In the genomic region with DNA sequence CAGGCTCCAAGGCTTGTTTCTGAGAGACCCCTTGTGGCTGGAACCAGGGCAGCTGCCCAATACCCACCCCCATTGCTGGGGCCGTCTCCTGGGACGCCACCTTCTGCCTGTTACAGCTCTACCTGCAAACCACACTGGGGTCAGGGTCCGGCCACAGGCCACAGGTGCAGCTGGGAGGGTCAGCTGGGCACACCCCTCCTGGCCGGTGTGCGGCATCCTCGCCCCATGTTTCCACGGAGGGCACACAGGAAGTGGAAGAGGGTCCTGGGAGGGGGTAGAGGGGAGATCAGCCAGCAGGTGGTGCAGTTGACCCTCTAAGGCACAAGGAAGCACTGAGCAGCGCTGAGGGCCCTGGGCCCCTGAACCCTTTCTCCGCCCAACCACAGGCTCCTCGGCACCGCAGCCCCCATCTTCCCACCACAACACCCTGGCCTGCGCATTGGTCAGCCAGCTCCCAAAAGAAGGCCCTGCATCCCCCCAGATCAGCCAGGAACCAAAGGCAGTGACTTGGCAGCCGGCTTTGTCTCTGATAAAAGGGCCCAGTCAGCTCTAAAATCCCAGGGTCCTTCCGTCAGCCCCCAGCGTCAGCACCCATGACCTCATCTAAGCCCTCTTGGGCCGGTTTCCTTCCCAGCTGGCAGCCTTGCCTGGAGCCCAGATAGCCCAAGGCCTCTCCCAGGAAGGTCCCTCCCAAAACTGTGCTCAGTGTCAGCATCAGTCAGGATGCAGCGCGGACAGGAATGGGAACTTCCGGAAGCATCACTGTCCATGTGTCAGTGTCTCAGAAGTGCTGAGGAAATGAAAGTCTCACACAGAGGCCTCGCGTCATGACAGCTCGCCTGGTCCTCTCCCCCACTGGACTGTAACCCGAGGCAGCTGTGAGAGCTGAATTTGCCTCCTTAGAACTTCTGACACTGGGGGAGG, we compare ENCODE assay signal across 9 cellular contexts. TPM values are rescaled to one million over a fixed set of nuclear protein-coding genes. Genes with fewer than 3 reads are reported as not detected.
DNase-seq lines count a peak whose midpoint lies in the region; ATAC-seq and TF ChIP-seq lines count a peak whose summit lies in the region.
"Had no signal": no experiment of that assay in that cellular context is flagged by ENCODE, and none has a peak within 500 bp of the region (broad histone marks: within the 10 kb centered on the region; RNA-seq: fewer than 3 reads in every experiment).

No MANE protein-coding gene starts in this region.

- intact Hi-C loops in dendritic cell treated with granulocyte-macrophage colony-stimulating factor and Interleukin-4, amounts not matched to agents 40 ng/mL and 50 ng/mL, for 4 days (cut with micrococcal nuclease): no loop called here

- no peak for DNase-seq in GM10266 (ENCODE audit: extremely low spot score)
- peak; percentile 87 for DNase-seq in NCI-H82 (lab: John Stamatoyannopoulos, UW)
- peak; percentile 85 for DNase-seq in osteoblast (ENCODE audit: insufficient read length, low spot score, missing footprints)
- DNase-seq in NCI-H2227 (lab: John Stamatoyannopoulos, UW; ENCODE audit: unreplicated experiment): no peak
- DNase-seq in AML-193 (lab: John Stamatoyannopoulos, UW): no peak

- peak; percentile 27 for TF ChIP-seq CTCF in GM10266 (IDR thresholded peaks at IDR 0.05; ENCODE audit: control insufficient read depth, insufficient read depth, low read depth, missing control alignments)
- TF ChIP-seq CTCF in osteoblast (IDR thresholded peaks at IDR 0.05; ENCODE audit: extremely low read depth, low read depth, low read length): no peak

- H3K27ac ChIP-seq in osteoblast (ENCODE audit: low read depth, low read length): no peak overlapping the region

- peaks cover 78% of the 10 kb centered on the region for H3K27me3 Mint-ChIP-seq in dendritic cell treated with granulocyte-macrophage colony-stimulating factor and Interleukin-4, amounts not matched to agents 40 ng/mL and 50 ng/mL, for 4 days

- H3K4me1 ChIP-seq in osteoblast (ENCODE audit: insufficient read depth, low read length): peaks cover 4% of the 10 kb centered on the region

- no peaks in the 10 kb centered on the region for H4K20me1 ChIP-seq in osteoblast (ENCODE audit: insufficient read depth, low read length)

- H3K4me1 Mint-ChIP-seq in dendritic cell treated with granulocyte-macrophage colony-stimulating factor and Interleukin-4, amounts not matched to agents 40 ng/mL and 50 ng/mL, for 4 days (ENCODE audit: low read depth): peaks cover 29% of the 10 kb centered on the region

- H3K27me3 ChIP-seq in osteoblast (ENCODE audit: insufficient read depth, low read length): peaks cover 6% of the 10 kb centered on the region

- no peak overlapping the region for H3K4me2 ChIP-seq in osteoblast (ENCODE audit: insufficient read depth, low read length)

- H3K36me3 ChIP-seq in osteoblast (ENCODE audit: insufficient read depth, low read length): no peaks in the 10 kb centered on the region

- no peak overlapping the region for H2AFZ ChIP-seq in osteoblast (ENCODE audit: low read length)

- H3K79me2 ChIP-seq in osteoblast (ENCODE audit: insufficient read depth, low read length): no peaks in the 10 kb centered on the region

- no peaks in the 10 kb centered on the region for H3K9me3 ChIP-seq in osteoblast (ENCODE audit: low read depth, low read length)

- H3K36me3 Mint-ChIP-seq in dendritic cell treated with granulocyte-macrophage colony-stimulating factor and Interleukin-4, amounts not matched to agents 40 ng/mL and 50 ng/mL, for 4 days (ENCODE audit: low read depth): no peaks in the 10 kb centered on the region

- no peak for ATAC-seq in GM18868 (IDR thresholded peaks at IDR 0.05; ENCODE audit: unreplicated experiment)
- ATAC-seq in HG02763 (IDR thresholded peaks at IDR 0.05; ENCODE audit: unreplicated experiment): no peak

- H3K27ac Mint-ChIP-seq in dendritic cell treated with granulocyte-macrophage colony-stimulating factor and Interleukin-4, amounts not matched to agents 40 ng/mL and 50 ng/mL, for 4 days: peak overlapping the region; percentile 59

- H3K9me3 Mint-ChIP-seq in dendritic cell treated with granulocyte-macrophage colony-stimulating factor and Interleukin-4, amounts not matched to agents 40 ng/mL and 50 ng/mL, for 4 days: no peaks in the 10 kb centered on the region

- no peak overlapping the region for H3K4me3 ChIP-seq in osteoblast (ENCODE audit: insufficient read depth, low read length)

- H3K4me3 Mint-ChIP-seq in dendritic cell treated with granulocyte-macrophage colony-stimulating factor and Interleukin-4, amounts not matched to agents 40 ng/mL and 50 ng/mL, for 4 days: peak overlapping the region; percentile 4

RNA-seq across cellular contexts. Expression of a gene that starts 1.7 kb away (rescaled TPM):
- 0.88 and 1.8 TPM in 2 replicates for total RNA-seq in osteoblast

RNA-seq across cellular contexts. Expression of a gene that starts 22.0 kb away (rescaled TPM):
- under 0.01 TPM in 2 replicates for total RNA-seq in osteoblast
- total RNA-seq: M059J had no signal

RNA-seq across cellular contexts. Expression of a gene that starts 43.0 kb away (rescaled TPM):
- 24.2 and 24.5 TPM in 2 replicates for total RNA-seq in osteoblast

Comparison
In these comparisons a context has a peak if more than half of its experiments do, and no peak if none do; other contexts are left out.
1. DNase-seq: peak in NCI-H82 (single experiment) and osteoblast (single experiment); none in GM10266 (single experiment), NCI-H2227 (single experiment) and AML-193 (0 of 2).